27 cellular contexts compared by ENCODE assay signal in the genomic region with DNA sequence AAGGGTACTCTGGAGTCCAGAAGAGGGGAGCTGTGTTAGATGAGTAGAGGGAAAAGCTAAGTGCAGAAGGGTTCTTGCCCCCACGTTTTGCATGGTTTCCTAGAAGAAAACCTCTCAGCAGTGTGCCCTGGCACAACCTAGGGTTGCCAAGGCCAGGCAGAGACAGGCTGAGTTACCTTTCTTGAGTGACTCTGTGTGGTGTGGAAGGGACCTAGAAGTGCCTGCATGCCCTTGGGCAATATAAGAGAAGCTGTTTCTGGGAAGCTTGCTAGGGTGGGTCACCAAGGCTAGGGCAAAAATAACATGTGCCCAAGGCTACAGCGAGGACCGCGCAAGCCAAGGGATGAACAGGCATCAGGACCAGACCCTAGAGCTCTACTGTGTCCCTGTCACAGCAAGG. TPM values are rescaled to one million over a fixed set of nuclear protein-coding genes. Genes with fewer than 3 reads are reported as not detected.
"Had no signal": no experiment of that assay in that cellular context is flagged by ENCODE, and none has a peak within 500 bp of the region (broad histone marks: within the 10 kb centered on the region; RNA-seq: fewer than 3 reads in every experiment).

No MANE protein-coding gene starts in this region.

- H3K36me3 ChIP-seq: SJSA1 had no signal

- H3K4me2 ChIP-seq: KMS-11 had no signal

- H3K9me3 ChIP-seq: SJSA1 had no signal

- H3K27ac ChIP-seq: HL-60, KMS-11, SJSA1, SK-N-MC had no signal

- H3K4me3 ChIP-seq: K562, SJSA1, SK-N-MC had no signal

- H3K27me3 ChIP-seq: SJSA1 had no signal

- FAIRE-seq: HTR-8/SVneo, K562, RCC 7860 had no signal

- H3K9ac ChIP-seq: KMS-11 had no signal

- H3K4me1 ChIP-seq: SJSA1 had no signal

- DNase-seq: Kasumi-1, MM.1S, NCI-H1092 treated with DMSO at 0.1 percent for 48 hours, NCI-H1417, NCI-H1436 treated with DMSO at 0.1 percent for 48 hours, NCI-H1694 treated with DMSO at 0.1 percent for 48 hours, NCI-H1930, NCI-H2081, NCI-H2107, NCI-H2227 treated with DMSO at 0.1 percent for 48 hours, NCI-H510A, NCI-H524 treated with DMSO at 0.1 percent for 48 hours, NCI-H69, NCI-H774, Right ventricle myocardium superior, RPMI8226, SIG-M5, SW 1271 had no signal

RNA-seq across cellular contexts. Expression of gene SAMD7, which starts 3.4 kb away (rescaled TPM):
- total RNA-seq: K562, M059J, Right ventricle myocardium superior, SJSA1 had no signal
- polyA plus RNA-seq: IgD-negative memory B cell, K562 had no signal

RNA-seq across cellular contexts. Expression of gene LRRC31, which starts 38.2 kb away (rescaled TPM):
- total RNA-seq: K562, M059J, Right ventricle myocardium superior, SJSA1 had no signal
- polyA plus RNA-seq: IgD-negative memory B cell, K562 had no signal
